In the genomic region with DNA sequence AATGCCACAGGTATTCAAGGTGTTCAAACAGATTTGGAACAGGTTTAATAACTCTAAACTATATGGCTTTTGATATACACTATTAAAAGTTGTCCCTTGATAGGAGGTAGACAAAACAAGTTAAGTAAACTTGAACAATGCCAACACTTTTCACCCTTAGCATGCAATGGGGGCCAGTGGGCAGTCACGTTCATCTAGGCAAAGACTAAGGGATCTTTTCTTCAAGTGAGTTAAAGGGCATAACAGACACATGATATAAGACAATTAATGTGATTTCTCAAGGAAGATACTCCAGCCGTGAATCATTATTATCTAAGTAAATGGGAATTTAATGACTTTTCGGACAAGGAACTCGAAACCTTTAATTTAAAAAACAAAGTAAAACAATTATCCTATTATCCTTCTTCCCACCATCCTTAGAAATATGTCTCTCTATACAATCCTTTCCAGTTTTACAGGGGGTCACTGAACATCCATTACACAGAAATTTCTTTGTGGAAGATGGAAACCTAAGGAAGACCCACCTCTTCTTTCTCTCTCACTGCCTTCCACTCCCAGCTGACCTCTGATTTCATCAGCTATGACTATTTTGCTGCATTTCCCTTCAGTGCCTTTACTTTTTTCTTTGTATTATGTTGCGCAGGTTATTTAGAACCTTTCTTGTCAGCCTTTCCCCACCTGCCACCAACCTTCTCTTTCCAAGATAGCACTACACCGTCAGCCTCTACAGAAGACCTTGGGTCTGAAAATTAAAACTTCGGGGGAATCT, we compare ENCODE assay signal across 14 cellular contexts. TPM values are rescaled to one million over a fixed set of nuclear protein-coding genes. Genes with fewer than 3 reads are reported as not detected.
DNase-seq lines count a peak whose midpoint lies in the region; ATAC-seq, FAIRE-seq and TF ChIP-seq lines count a peak whose summit lies in the region.
"Had no signal": no experiment of that assay in that cellular context is flagged by ENCODE, and none has a peak within 500 bp of the region (broad histone marks: within the 10 kb centered on the region; RNA-seq: fewer than 3 reads in every experiment).

No MANE protein-coding gene starts in this region.

- H3K27me3 ChIP-seq in smooth muscle cell (ENCODE audit: low read depth) = peaks cover 35% of the 10 kb centered on the region
- no peaks in the 10 kb centered on the region for H3K27me3 ChIP-seq in colonic mucosa

- no peak for FAIRE-seq in kidney (lab: Jason Lieb, UNC)
- FAIRE-seq: K562 had no signal

- H3K9me3 ChIP-seq in kidney (ENCODE audit: control insufficient read depth in 1 of 2, low read length in 2 of 2) = no peaks in the 10 kb centered on the region
- H3K9me3 ChIP-seq in smooth muscle cell (replicated peaks; ENCODE audit: low read depth) = no peaks in the 10 kb centered on the region
- no peaks in the 10 kb centered on the region for H3K9me3 ChIP-seq in colonic mucosa

- no peaks in the 10 kb centered on the region for H3K36me3 Mint-ChIP-seq in activated T-helper 17 cell treated with anti-CD3 and anti-CD28 coated beads, Interleukin-2, amount 50 U/mL, for 72 hours (ENCODE audit: low read depth)
- H3K36me3 Mint-ChIP-seq: natural killer cell had no signal

- no peaks in the 10 kb centered on the region for H3K79me2 ChIP-seq in smooth muscle cell (ENCODE audit: low read depth)

- no peak for TF ChIP-seq CTCF in kidney (IDR thresholded peaks at IDR 0.05; ENCODE audit: borderline replicate concordance, extremely low read depth, insufficient read depth)
- TF ChIP-seq CTCF in smooth muscle cell (IDR thresholded peaks at IDR 0.05; ENCODE audit: borderline replicate concordance, insufficient read depth, poor library complexity, severe bottlenecking) = no peak
- TF ChIP-seq CTCF in colonic mucosa (IDR thresholded peaks at IDR 0.05) = no peak

- H3F3A ChIP-seq in smooth muscle cell (ENCODE audit: low read depth) = no peaks in the 10 kb centered on the region

- no peak for ATAC-seq in activated T-helper 17 cell treated with anti-CD3 and anti-CD28 coated beads, Interleukin-2, amount 50 U/mL, for 72 hours (replicated peaks)
- ATAC-seq: K562, natural killer cell had no signal

- no peaks in the 10 kb centered on the region for H3K36me3 ChIP-seq in kidney (ENCODE audit: control insufficient read depth in 1 of 2, insufficient read depth in 2 of 2, low read length in 2 of 2)
- H3K36me3 ChIP-seq in smooth muscle cell (ENCODE audit: low read depth) = no peaks in the 10 kb centered on the region
- H3K36me3 ChIP-seq in colonic mucosa = no peaks in the 10 kb centered on the region

- DNase-seq in DMS53 (lab: John Stamatoyannopoulos, UW) (peak; percentile 15), DMS53 treated with DMSO at 0.1 percent for 48 hours (lab: John Stamatoyannopoulos, UW; ENCODE audit: unreplicated experiment) (no peak), kidney (no peak), smooth muscle cell (lab: John Stamatoyannopoulos, UW; ENCODE audit: unreplicated experiment) (no peak), colonic mucosa (no peak), activated gamma-delta T cell treated with Interleukin-2 at 50 U/mL for 16 hours (no peak)
- DNase-seq in stimulated activated CD4-positive, alpha-beta T cell treated with anti-CD3 and anti-CD28 coated beads, Interleukin-2, amount 100 ng/mL, for 48 hours = no peak
- DNase-seq: dorsolateral prefrontal cortex, natural killer cell, NCI-H1436 treated with DMSO at 0.1 percent for 48 hours, SIG-M5 had no signal

- 88% methylated on average over 7 of the region's 7 CpGs for WGBS in smooth muscle cell (ENCODE audit: low lambda C conversion rate)

- no peak overlapping the region for H2AFZ ChIP-seq in smooth muscle cell (ENCODE audit: low read depth)

- peak overlapping the region; percentile 98 for H3K4me2 ChIP-seq in smooth muscle cell

- H3K4me1 ChIP-seq in kidney (ENCODE audit: control insufficient read depth in 1 of 2, insufficient read depth in 1 of 2, low read depth in 1 of 2, low read length in 2 of 2) (peaks cover 4 to 6% of the 10 kb centered on the region in 2 donors), smooth muscle cell (ENCODE audit: low read depth) (peaks cover 1% of the 10 kb centered on the region), colonic mucosa (no peaks in the 10 kb centered on the region)

- peak overlapping the region; percentile 50 for H3K4me3 Mint-ChIP-seq in activated T-helper 17 cell treated with anti-CD3 and anti-CD28 coated beads, Interleukin-2, amount 50 U/mL, for 72 hours

- H3K4me3 ChIP-seq in kidney (ENCODE audit: low read length in 2 of 2) (peak overlapping the region; percentile 5 to 22), smooth muscle cell (peak overlapping the region; percentile 69), colonic mucosa (no peak overlapping the region)
- H3K4me3 ChIP-seq: K562 had no signal

- H3K9ac ChIP-seq in kidney (ENCODE audit: low read length in 2 of 2) (no peak overlapping the region), smooth muscle cell (ENCODE audit: low read depth) (peak overlapping the region; percentile 61), colonic mucosa (ENCODE audit: low read depth in 2 of 2, low read length in 2 of 2) (no peak overlapping the region)

- no peaks in the 10 kb centered on the region for H3K9me3 Mint-ChIP-seq in activated T-helper 17 cell treated with anti-CD3 and anti-CD28 coated beads, Interleukin-2, amount 50 U/mL, for 72 hours
- H3K9me3 Mint-ChIP-seq: natural killer cell had no signal

- H4K20me1 ChIP-seq in smooth muscle cell (ENCODE audit: low read depth) = no peaks in the 10 kb centered on the region

- H3K27me3 Mint-ChIP-seq in activated T-helper 17 cell treated with anti-CD3 and anti-CD28 coated beads, Interleukin-2, amount 50 U/mL, for 72 hours = peaks cover 45% of the 10 kb centered on the region

- no peak overlapping the region for H3K27ac Mint-ChIP-seq in activated T-helper 17 cell treated with anti-CD3 and anti-CD28 coated beads, Interleukin-2, amount 50 U/mL, for 72 hours
- H3K27ac Mint-ChIP-seq: natural killer cell had no signal

- H3K27ac ChIP-seq in kidney (ENCODE audit: low read depth in 2 of 2, low read length in 2 of 2) (no peak overlapping the region), smooth muscle cell (ENCODE audit: low read depth) (peak overlapping the region; percentile 63), colonic mucosa (no peak overlapping the region)
- H3K27ac ChIP-seq: 22Rv1 had no signal

- H3K4me1 Mint-ChIP-seq in activated T-helper 17 cell treated with anti-CD3 and anti-CD28 coated beads, Interleukin-2, amount 50 U/mL, for 72 hours = peaks cover 7% of the 10 kb centered on the region

- intact Hi-C loops in kidney (cut with DNase I) = no loop called here
- intact Hi-C loops in colonic mucosa (cut with DNase I) = no loop called here

RNA-seq across cellular contexts. Expression of gene CLDN1, which starts 1.5 kb away (rescaled TPM):
- under 1 TPM; 0.11 to 0.61 TPM for total RNA-seq in activated T-helper 17 cell treated with anti-CD3 and anti-CD28 coated beads, Interleukin-2, amount 50 U/mL, for 72 hours
- total RNA-seq in kidney = 86.0 TPM
- 6.2 TPM for polyA plus RNA-seq in kidney (ENCODE audit: insufficient read depth, low read depth, low replicate concordance)
- 25.5 and 30.5 TPM in 2 replicates for total RNA-seq in smooth muscle cell
- polyA plus RNA-seq in smooth muscle cell = 3.8 and 6.2 TPM in 2 replicates
- total RNA-seq in colonic mucosa = 1 to 10 TPM; 2.2 to 2.4 TPM
- total RNA-seq: natural killer cell had no signal
- polyA plus RNA-seq: K562 had no signal
